In the genomic region with DNA sequence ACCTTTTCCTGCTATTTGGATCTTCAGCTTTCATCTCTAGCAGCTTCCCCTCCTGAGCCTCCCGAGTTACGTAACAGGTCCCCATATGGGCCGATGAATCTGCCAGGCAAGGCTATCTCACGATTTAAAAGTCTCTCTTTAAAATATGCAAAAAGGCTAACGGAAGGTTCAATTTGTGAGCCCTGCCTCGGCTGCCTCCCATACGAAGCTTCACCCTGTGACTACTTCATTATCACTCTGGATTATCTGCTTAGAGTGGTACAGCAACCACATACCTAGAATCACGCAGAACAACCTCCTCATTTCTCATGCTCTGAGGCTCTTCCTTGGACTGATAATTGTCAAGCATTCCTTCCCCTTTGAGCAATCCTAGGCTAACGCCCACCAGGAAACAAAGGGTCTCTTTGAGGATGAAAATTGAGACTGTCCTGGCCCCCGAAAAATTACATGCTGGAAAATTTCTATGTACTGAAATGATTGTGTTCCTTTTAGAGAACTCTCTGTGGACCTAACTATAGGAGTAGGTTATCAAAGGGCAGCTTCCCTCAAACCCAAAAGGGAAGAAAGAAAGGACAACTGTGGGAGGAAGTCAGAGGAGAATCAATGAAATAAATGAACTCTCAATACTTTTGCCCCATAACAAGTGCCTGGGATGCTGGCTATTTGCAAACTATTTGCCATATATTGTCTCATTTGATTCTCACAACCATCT, we compare ENCODE assay signal across 13 cellular contexts.
DNase-seq lines count a peak whose midpoint lies in the region; ATAC-seq, FAIRE-seq and TF ChIP-seq lines count a peak whose summit lies in the region.
"Had no signal": no experiment of that assay in that cellular context is flagged by ENCODE, and none has a peak within 500 bp of the region (broad histone marks: within the 10 kb centered on the region; RNA-seq: fewer than 3 reads in every experiment).

No MANE protein-coding gene starts in this region.

- no peaks in the 10 kb centered on the region for H3K27me3 ChIP-seq in rectal smooth muscle tissue (ENCODE audit: control insufficient read depth, insufficient read depth, low read length)

- H3K27ac Mint-ChIP-seq in natural killer cell treated with Interleukin-12 subunit alpha and Interleukin-12 subunit beta and Interleukin-15 and Interleukin-18, amount 100 ng/mL, for 72 hours = peak overlapping the region in 1 of 2 donors; percentile 11
- H3K27ac Mint-ChIP-seq: progenitor cell of endocrine pancreas had no signal

- H3K27me3 Mint-ChIP-seq in natural killer cell treated with Interleukin-12 subunit alpha and Interleukin-12 subunit beta and Interleukin-15 and Interleukin-18, amount 100 ng/mL, for 72 hours = peaks cover 0 to 2% of the 10 kb centered on the region in 2 donors

- DNase-seq in GM12891 (ENCODE audit: insufficient read length, low spot score) (no peak), RPMI7951 (ENCODE audit: low read depth) (peak; percentile 37), foreskin fibroblast (peak; percentile 41 to 73), DMS114 treated with DMSO at 0.1 percent for 48 hours (lab: John Stamatoyannopoulos, UW; ENCODE audit: unreplicated experiment) (no peak), LoVo (ENCODE audit: low spot score) (no peak)
- no peak for DNase-seq in natural killer cell treated with Interleukin-12 subunit alpha and Interleukin-12 subunit beta and Interleukin-15 and Interleukin-18, amount 100 ng/mL, for 72 hours (ENCODE audit: low spot score)
- DNase-seq: activated CD4-positive, alpha-beta T cell treated with anti-CD3 and anti-CD28 coated beads, Interleukin-2, amount 50 U/mL, for 1 hour; DMS79; kidney; NCI-H2029 had no signal

- H3K4me3 ChIP-seq in foreskin fibroblast (ENCODE audit: low read depth in 1 of 2, low read length in 2 of 2) (no peak overlapping the region), rectal smooth muscle tissue (ENCODE audit: low read length) (peak overlapping the region; percentile 4)

- H3K4me3 Mint-ChIP-seq in natural killer cell treated with Interleukin-12 subunit alpha and Interleukin-12 subunit beta and Interleukin-15 and Interleukin-18, amount 100 ng/mL, for 72 hours = no peak overlapping the region

- H3K4me1 ChIP-seq in rectal smooth muscle tissue (ENCODE audit: control insufficient read depth, insufficient read depth, low read length) = no peaks in the 10 kb centered on the region

- peak; percentile 78 for FAIRE-seq in GM12891 (lab: Jason Lieb, UNC)
- FAIRE-seq: kidney had no signal

- TF ChIP-seq CTCF in foreskin fibroblast (IDR thresholded peaks at IDR 0.05; ENCODE audit: low read depth, low read length) = no peak

- peaks cover 26 to 53% of the 10 kb centered on the region in 2 donors for H3K4me1 Mint-ChIP-seq in natural killer cell treated with Interleukin-12 subunit alpha and Interleukin-12 subunit beta and Interleukin-15 and Interleukin-18, amount 100 ng/mL, for 72 hours (ENCODE audit: low read depth in 2 of 2)

- H3K9ac ChIP-seq in rectal smooth muscle tissue (ENCODE audit: low read length) = no peak overlapping the region

- H3K36me3 Mint-ChIP-seq in natural killer cell treated with Interleukin-12 subunit alpha and Interleukin-12 subunit beta and Interleukin-15 and Interleukin-18, amount 100 ng/mL, for 72 hours = no peaks in the 10 kb centered on the region

- no peaks in the 10 kb centered on the region for H3K9me3 Mint-ChIP-seq in natural killer cell treated with Interleukin-12 subunit alpha and Interleukin-12 subunit beta and Interleukin-15 and Interleukin-18, amount 100 ng/mL, for 72 hours

- no peak for TF ChIP-seq POLR2A in GM12891 (IDR thresholded peaks at IDR 0.05; ENCODE audit: low read depth, low read length)

- no peak overlapping the region for H3K27ac ChIP-seq in rectal smooth muscle tissue (ENCODE audit: low read depth, low read length)

- no peaks in the 10 kb centered on the region for H3K36me3 ChIP-seq in rectal smooth muscle tissue (ENCODE audit: control insufficient read depth, insufficient read depth, low read length)

- no peak for ATAC-seq in HG03039 (IDR thresholded peaks at IDR 0.05; ENCODE audit: unreplicated experiment)
- ATAC-seq in natural killer cell treated with Interleukin-12 subunit alpha and Interleukin-12 subunit beta and Interleukin-15 and Interleukin-18, amount 100 ng/mL, for 72 hours = no peak

TF ChIP-seq in GM12891, 5 proteins besides CTCF, POLR2A, EP300 and RAD21:
- TF ChIP-seq TAF1 (IDR thresholded peaks at IDR 0.05; ENCODE audit: low read depth, low read length) (no peak), POLR2AphosphoS5 (IDR thresholded peaks at IDR 0.05; ENCODE audit: low read depth, low read length) (no peak), PAX5 (IDR thresholded peaks at IDR 0.05; ENCODE audit: insufficient read depth, low read length, severe bottlenecking) (no peak), POU2F2 (IDR thresholded peaks at IDR 0.05; ENCODE audit: low read depth, low read length) (no peak), SPI1 (IDR thresholded peaks at IDR 0.05; ENCODE audit: low read depth, low read length) (no peak)

Comparison
In these comparisons a context has a peak if more than half of its experiments do, and no peak if none do; other contexts are left out.
1. DNase-seq: peak in RPMI7951 (single experiment) and foreskin fibroblast (2 of 2); none in GM12891 (single experiment), DMS114 treated with DMSO at 0.1 percent for 48 hours (single experiment), natural killer cell treated with Interleukin-12 subunit alpha and Interleukin-12 subunit beta and Interleukin-15 and Interleukin-18, amount 100 ng/mL, for 72 hours (single experiment) and LoVo (single experiment).